ENCODE assay signal across 13 cellular contexts in genomic region chr3:65597952-65598413, GRCh38.
A peak's percentile ranks its signal among the peaks of the same experiment; 100 is the strongest.
DNase-seq lines count a peak whose midpoint lies in the region; ATAC-seq and TF ChIP-seq lines count a peak whose summit lies in the region.
"Had no signal": no experiment of that assay in that cellular context is flagged by ENCODE, and none has a peak within 500 bp of the region (broad histone marks: within the 10 kb centered on the region; RNA-seq: fewer than 3 reads in every experiment).

No MANE protein-coding gene starts in this region.

- H3K18ac ChIP-seq in IMR-90 (ENCODE audit: low read depth, low read length), result no peak overlapping the region

- H2AK5ac ChIP-seq in IMR-90 (ENCODE audit: low read depth, low read length), result peak overlapping the region; percentile 70

- H3K27me3 Mint-ChIP-seq in chondrocyte (ENCODE audit: low read depth) (peaks cover 2% of the 10 kb centered on the region), natural killer cell (ENCODE audit: low read depth in 2 of 2) (peaks cover 9% of the 10 kb centered on the region in 2 donors)
- H3K27me3 Mint-ChIP-seq in activated T-helper 1 cell treated with anti-CD3 and anti-CD28 coated beads, Interleukin-12 subunit alpha, Interleukin-12 subunit beta, Interleukin-2, Interleukin-4 antibody, amounts not matched to agents 30 ng/mL and 10 ng/mL and 1 ng/mL, durations not matched to agents 14 hours and 24 hours and 36 hours (ENCODE audit: insufficient read depth), result peaks cover 13% of the 10 kb centered on the region

- no peak for TF ChIP-seq CTCF in IMR-90 (conservative IDR thresholded peaks at IDR 0.05; ENCODE audit: low read depth, low read length)
- TF ChIP-seq CTCF in chondrocyte (IDR thresholded peaks at IDR 0.05), result no peak
- no peak for TF ChIP-seq CTCF in kidney epithelial cell (IDR thresholded peaks at IDR 0.05; ENCODE audit: insufficient read depth, low read length, poor library complexity, severe bottlenecking)
- TF ChIP-seq CTCF in natural killer cell (IDR thresholded peaks at IDR 0.05), result no peak

- TF ChIP-seq POLR2A in IMR-90 (IDR thresholded peaks at IDR 0.05; ENCODE audit: low read depth, low read length), result no peak

- peaks cover 4% of the 10 kb centered on the region; the same call in 1 of the 2 replicates for H3K4me1 ChIP-seq in IMR-90 (ENCODE audit: control insufficient read depth, insufficient read depth, low read length)

- TF ChIP-seq RAD21 in IMR-90 (IDR thresholded peaks at IDR 0.05; ENCODE audit: low read length), result no peak

- peaks cover 18 to 30% of the 10 kb centered on the region in 2 experiments for H3K79me1 ChIP-seq in IMR-90 (ENCODE audit: low read depth in 1 of 2, low read length in 2 of 2)

- H3K14ac ChIP-seq in IMR-90 (replicated peaks; ENCODE audit: low read depth, low read length), result no peak overlapping the region

- no peak overlapping the region for H4K5ac ChIP-seq in IMR-90 (ENCODE audit: low read depth, low read length)

- POLR2A ChIA-PET in IMR-90 (lab: Charles Lee; ENCODE audit: unreplicated experiment), result no interaction called here

- dilution Hi-C loops in IMR-90 (cut with HindIII; ENCODE audit: low sequenced_read_pairs, unreplicated experiment), result no loop called here

- no peaks in the 10 kb centered on the region; the same call in 1 of the 2 replicates for H4K20me1 ChIP-seq in IMR-90 (ENCODE audit: insufficient read depth, low read length)

- peak overlapping the region; percentile 86 for H2AFZ ChIP-seq in IMR-90 (replicated peaks; ENCODE audit: low read length, poor library complexity)
- H2AFZ ChIP-seq: PC-9 had no signal

- H3K4me3 Mint-ChIP-seq in chondrocyte (ENCODE audit: unreplicated experiment) (peak overlapping the region; percentile 70), natural killer cell (no peak overlapping the region)
- no peak overlapping the region for H3K4me3 Mint-ChIP-seq in activated T-helper 1 cell treated with anti-CD3 and anti-CD28 coated beads, Interleukin-12 subunit alpha, Interleukin-12 subunit beta, Interleukin-2, Interleukin-4 antibody, amounts not matched to agents 30 ng/mL and 10 ng/mL and 1 ng/mL, durations not matched to agents 14 hours and 24 hours and 36 hours
- H3K4me3 Mint-ChIP-seq: activated T-cell treated with anti-CD3 and anti-CD28 coated beads, Interleukin-2, amount 50 U/mL, for 72 hours had no signal

- H3K36me3 ChIP-seq in IMR-90 (ENCODE audit: control insufficient read depth, insufficient read depth, low read length), result no peaks in the 10 kb centered on the region
- H3K36me3 ChIP-seq in kidney epithelial cell (ENCODE audit: control insufficient read depth, insufficient read depth, low read length), result no peaks in the 10 kb centered on the region
- H3K36me3 ChIP-seq: left lung had no signal

- H3K4me3 ChIP-seq in IMR-90 (ENCODE audit: insufficient read depth, low read depth, low read length) (no peak overlapping the region), kidney epithelial cell (ENCODE audit: low read depth, low read length) (peak overlapping the region; percentile 43)
- H3K4me3 ChIP-seq: left lung, PC-9 had no signal

- no peak overlapping the region for H2BK20ac ChIP-seq in IMR-90 (ENCODE audit: low read depth, low read length)

- no peaks in the 10 kb centered on the region for H3K36me3 Mint-ChIP-seq in chondrocyte (ENCODE audit: low read depth)
- H3K36me3 Mint-ChIP-seq in activated T-helper 1 cell treated with anti-CD3 and anti-CD28 coated beads, Interleukin-12 subunit alpha, Interleukin-12 subunit beta, Interleukin-2, Interleukin-4 antibody, amounts not matched to agents 30 ng/mL and 10 ng/mL and 1 ng/mL, durations not matched to agents 14 hours and 24 hours and 36 hours (ENCODE audit: low read depth), result no peaks in the 10 kb centered on the region
- H3K36me3 Mint-ChIP-seq in natural killer cell, result no peaks in the 10 kb centered on the region

- no TSS peak for BruUV-seq in IMR-90 (replicated peaks; lab: Mats Ljungman, UMichigan)

- intact Hi-C loops in IMR-90 (cut with micrococcal nuclease), result no loop called here
- intact Hi-C loops in activated T-helper 1 cell treated with anti-CD3 and anti-CD28 coated beads, Interleukin-12 subunit alpha, Interleukin-12 subunit beta, Interleukin-2, Interleukin-4 antibody, amounts not matched to agents 30 ng/mL and 10 ng/mL and 1 ng/mL, durations not matched to agents 14 hours and 24 hours and 36 hours (cut with micrococcal nuclease), result no loop called here
- intact Hi-C loops in posterior vena cava (cut with DNase I), result no loop called here
- intact Hi-C loops in natural killer cell (cut with micrococcal nuclease), result no loop called here

- DNase-seq in IMR-90, result no peak
- peak; percentile 81 for DNase-seq in chondrocyte (ENCODE audit: low spot score)
- DNase-seq in kidney epithelial cell (ENCODE audit: low read depth), result no peak
- DNase-seq in superior temporal gyrus (ENCODE audit: extremely low spot score), result peak; percentile 64
- no peak for DNase-seq in activated T-helper 1 cell treated with anti-CD3 and anti-CD28 coated beads, Interleukin-12 subunit alpha, Interleukin-12 subunit beta, Interleukin-2, Interleukin-4 antibody, amounts not matched to agents 30 ng/mL and 10 ng/mL and 1 ng/mL, durations not matched to agents 14 hours and 24 hours and 36 hours (ENCODE audit: low spot score)
- no peak for DNase-seq in posterior vena cava (ENCODE audit: low spot score)
- no peak for DNase-seq in natural killer cell
- DNase-seq: activated T-cell treated with anti-CD3 and anti-CD28 coated beads, Interleukin-2, amount 50 U/mL, for 72 hours; GOT3; NCI-H1436; PC-9 had no signal

- H2AK9ac ChIP-seq in IMR-90 (replicated peaks; ENCODE audit: low read depth, low read length, poor library complexity), result no peak overlapping the region

- peak overlapping the region in 1 of 2 experiments; percentile 86; a peak in 1 of 4 replicates for H4K8ac ChIP-seq in IMR-90 (ENCODE audit: low read depth in 2 of 2, low read length in 2 of 2)

- H3K27ac ChIP-seq in IMR-90 (ENCODE audit: insufficient read depth, low read length), result no peak overlapping the region
- H3K27ac ChIP-seq: left lung, PC-9 had no signal

- H3K9me3 Mint-ChIP-seq in chondrocyte (ENCODE audit: low read depth) (no peaks in the 10 kb centered on the region), natural killer cell (peaks cover 2 to 3% of the 10 kb centered on the region in 2 donors)
- no peaks in the 10 kb centered on the region for H3K9me3 Mint-ChIP-seq in activated T-helper 1 cell treated with anti-CD3 and anti-CD28 coated beads, Interleukin-12 subunit alpha, Interleukin-12 subunit beta, Interleukin-2, Interleukin-4 antibody, amounts not matched to agents 30 ng/mL and 10 ng/mL and 1 ng/mL, durations not matched to agents 14 hours and 24 hours and 36 hours
- H3K9me3 Mint-ChIP-seq: activated T-cell treated with anti-CD3 and anti-CD28 coated beads, Interleukin-2, amount 50 U/mL, for 72 hours had no signal

- in situ Hi-C loops in IMR-90 (cut with MboI; ENCODE audit: low sequenced_read_pairs), result no loop called here

- H3K27ac Mint-ChIP-seq in chondrocyte (ENCODE audit: unreplicated experiment) (no peak overlapping the region), natural killer cell (no peak overlapping the region)
- no peak overlapping the region for H3K27ac Mint-ChIP-seq in activated T-helper 1 cell treated with anti-CD3 and anti-CD28 coated beads, Interleukin-12 subunit alpha, Interleukin-12 subunit beta, Interleukin-2, Interleukin-4 antibody, amounts not matched to agents 30 ng/mL and 10 ng/mL and 1 ng/mL, durations not matched to agents 14 hours and 24 hours and 36 hours
- H3K27ac Mint-ChIP-seq: activated T-cell treated with anti-CD3 and anti-CD28 coated beads, Interleukin-2, amount 50 U/mL, for 72 hours had no signal

- no peak overlapping the region for H4K91ac ChIP-seq in IMR-90 (ENCODE audit: insufficient read depth, low read depth, low read length)

- H3K4ac ChIP-seq in IMR-90 (ENCODE audit: low read depth, low read length), result 0 out of 2 replicates have a peak overlapping the region, but pooled peaks have one; percentile 46

- H3K9ac ChIP-seq in IMR-90 (ENCODE audit: low read depth, low read length), result no peak overlapping the region

- H3K4me1 Mint-ChIP-seq in chondrocyte (ENCODE audit: low read depth) (peaks cover 20% of the 10 kb centered on the region), natural killer cell (no peaks in the 10 kb centered on the region)
- H3K4me1 Mint-ChIP-seq in activated T-helper 1 cell treated with anti-CD3 and anti-CD28 coated beads, Interleukin-12 subunit alpha, Interleukin-12 subunit beta, Interleukin-2, Interleukin-4 antibody, amounts not matched to agents 30 ng/mL and 10 ng/mL and 1 ng/mL, durations not matched to agents 14 hours and 24 hours and 36 hours (ENCODE audit: low read depth), result no peaks in the 10 kb centered on the region

- 0 out of 2 replicates have a peak overlapping the region, but pooled peaks have one; percentile 41 for H3K23ac ChIP-seq in IMR-90 (ENCODE audit: low read depth, low read length)

- no peak overlapping the region; the same call in 1 of the 2 replicates for H3K4me2 ChIP-seq in IMR-90 (ENCODE audit: low read depth, low read length)
- H3K4me2 ChIP-seq: PC-9 had no signal

- no peak overlapping the region for H2BK5ac ChIP-seq in IMR-90 (ENCODE audit: low read depth, low read length, poor library complexity, severe bottlenecking)

- no peaks in the 10 kb centered on the region for H3K9me1 ChIP-seq in IMR-90 (ENCODE audit: insufficient read depth, low read length)

- CTCF ChIA-PET in IMR-90 (lab: Yijun Ruan, JAX), result no interaction called here

- ATAC-seq in IMR-90 (ENCODE audit: low read depth) (no peak), HG02981 (IDR thresholded peaks at IDR 0.05; ENCODE audit: unreplicated experiment) (no peak), natural killer cell (no peak)
- ATAC-seq: activated T-cell treated with anti-CD3 and anti-CD28 coated beads, Interleukin-2, amount 50 U/mL, for 72 hours had no signal

- H3K27me3 ChIP-seq in IMR-90 (ENCODE audit: control insufficient read depth, insufficient read depth, low read length) (no peaks in the 10 kb centered on the region), kidney epithelial cell (ENCODE audit: control insufficient read depth, insufficient read depth, low read length) (no peaks in the 10 kb centered on the region)

- no peaks in the 10 kb centered on the region for H3K9me3 ChIP-seq in IMR-90 (ENCODE audit: control insufficient read depth, insufficient read depth, low read length)
- H3K9me3 ChIP-seq: left lung had no signal

- no peak overlapping the region for H2BK15ac ChIP-seq in IMR-90 (ENCODE audit: low read depth, low read length)

- WGBS in IMR-90 (ENCODE audit: extremely low coverage in 2 of 2, insufficient read length in 1 of 2), 2 experiments, result 80% methylated on average over 1 of the region's 20 CpGs; no CpG with 5 or more reads in 1 of the 2 experiments

- no peak overlapping the region for H3K56ac ChIP-seq in IMR-90 (ENCODE audit: extremely low read depth, insufficient read depth, low read length)

- no peak overlapping the region for H2BK120ac ChIP-seq in IMR-90 (ENCODE audit: low read depth, low read length)

TF ChIP-seq in IMR-90, 13 proteins besides CTCF, POLR2A, EP300 and RAD21 (continues in another document):
- TF ChIP-seq SMC3 (IDR thresholded peaks at IDR 0.05; ENCODE audit: low read depth, low read length), result no peak
- no peak for TF ChIP-seq CEBPB (IDR thresholded peaks at IDR 0.05; ENCODE audit: low read depth, low read length)
- no peak for TF ChIP-seq BHLHE40 (IDR thresholded peaks at IDR 0.05; ENCODE audit: low read depth, low read length)
- TF ChIP-seq MAZ (IDR thresholded peaks at IDR 0.05; ENCODE audit: borderline replicate concordance, low read depth, low read length), result no peak
- no peak for TF ChIP-seq NFE2L2 (IDR thresholded peaks at IDR 0.05; ENCODE audit: low read depth, low read length)

Comparison
In these comparisons a context has a peak if more than half of its experiments do, and no peak if none do; other contexts are left out.
1. DNase-seq: peak in chondrocyte (single experiment) and superior temporal gyrus (single experiment); none in IMR-90 (single experiment), kidney epithelial cell (single experiment), activated T-helper 1 cell treated with anti-CD3 and anti-CD28 coated beads, Interleukin-12 subunit alpha, Interleukin-12 subunit beta, Interleukin-2, Interleukin-4 antibody, amounts not matched to agents 30 ng/mL and 10 ng/mL and 1 ng/mL, durations not matched to agents 14 hours and 24 hours and 36 hours (single experiment), posterior vena cava (single experiment) and natural killer cell (single experiment).